Comparison of ENCODE assay signal across 9 cellular contexts in genomic region chr14:69610020-69610858, GRCh38. TPM values are rescaled to one million over a fixed set of nuclear protein-coding genes. Genes with fewer than 3 reads are reported as not detected.
DNase-seq lines count a peak whose midpoint lies in the region; ATAC-seq and TF ChIP-seq lines count a peak whose summit lies in the region.
"Had no signal": no experiment of that assay in that cellular context is flagged by ENCODE, and none has a peak within 500 bp of the region (broad histone marks: within the 10 kb centered on the region; RNA-seq: fewer than 3 reads in every experiment).

No MANE protein-coding gene starts in this region.

- peaks cover 4% of the 10 kb centered on the region for H3K36me3 Mint-ChIP-seq in T-helper 2 cell treated with Interferon-gamma antibody and Interleukin-4, amounts not matched to agents 5 μg/mL and 100 μg/mL, for 36 hours (ENCODE audit: low read depth)

- no peaks in the 10 kb centered on the region for H3K9me3 ChIP-seq in adipocyte (ENCODE audit: control insufficient read depth, low read length)
- H3K9me3 ChIP-seq: mucosa of descending colon had no signal

- H3K27me3 Mint-ChIP-seq in T-helper 2 cell treated with Interferon-gamma antibody and Interleukin-4, amounts not matched to agents 5 μg/mL and 100 μg/mL, for 36 hours (ENCODE audit: low read depth), result no peaks in the 10 kb centered on the region

- H3K9ac ChIP-seq in adipocyte (ENCODE audit: low read length), result peak overlapping the region; percentile 82

- H3K4me1 ChIP-seq in adipocyte (ENCODE audit: control insufficient read depth, insufficient read depth, low read length), result peaks cover 59% of the 10 kb centered on the region

- H3K4me1 Mint-ChIP-seq in T-helper 2 cell treated with Interferon-gamma antibody and Interleukin-4, amounts not matched to agents 5 μg/mL and 100 μg/mL, for 36 hours (ENCODE audit: low read depth), result peaks cover 33% of the 10 kb centered on the region

- no peak for TF ChIP-seq CTCF in kidney epithelial cell (IDR thresholded peaks at IDR 0.05; ENCODE audit: insufficient read depth, low read length, poor library complexity, severe bottlenecking)

- H3K27me3 ChIP-seq in adipocyte (replicated peaks; ENCODE audit: control insufficient read depth, insufficient read depth, low read length) (no peaks in the 10 kb centered on the region), kidney epithelial cell (ENCODE audit: control insufficient read depth, insufficient read depth, low read length) (no peaks in the 10 kb centered on the region)

- ATAC-seq in HG03442 (IDR thresholded peaks at IDR 0.05; ENCODE audit: unreplicated experiment), result no peak

- DNase-seq in T-helper 2 cell treated with Interferon-gamma antibody and Interleukin-4, amounts not matched to agents 5 μg/mL and 100 μg/mL, for 36 hours (ENCODE audit: low spot score), result no peak
- DNase-seq in T-helper 2 cell (no peak), adipocyte (ENCODE audit: low read depth) (peak; percentile 42), kidney epithelial cell (ENCODE audit: low read depth) (no peak), KG1 (lab: John Stamatoyannopoulos, UW) (no peak)
- DNase-seq in stimulated activated CD4-positive, alpha-beta T cell treated with anti-CD3 and anti-CD28 coated beads, Interleukin-1b, Interleukin-23, amount 100 ng/mL, for 48 hours, result no peak

- H3K27ac ChIP-seq in temporal lobe (ENCODE audit: low read depth, low read length), result peak overlapping the region; percentile 69

- no peaks in the 10 kb centered on the region for H3K9me3 Mint-ChIP-seq in T-helper 2 cell treated with Interferon-gamma antibody and Interleukin-4, amounts not matched to agents 5 μg/mL and 100 μg/mL, for 36 hours

- no peaks in the 10 kb centered on the region for H3K36me3 ChIP-seq in adipocyte (ENCODE audit: control insufficient read depth, insufficient read depth, low read length, severe bottlenecking)
- no peaks in the 10 kb centered on the region for H3K36me3 ChIP-seq in kidney epithelial cell (ENCODE audit: control insufficient read depth, insufficient read depth, low read length)

- peak overlapping the region; percentile 93 for H3K27ac Mint-ChIP-seq in T-helper 2 cell treated with Interferon-gamma antibody and Interleukin-4, amounts not matched to agents 5 μg/mL and 100 μg/mL, for 36 hours

- H3K4me3 Mint-ChIP-seq in T-helper 2 cell treated with Interferon-gamma antibody and Interleukin-4, amounts not matched to agents 5 μg/mL and 100 μg/mL, for 36 hours, result peak overlapping the region; percentile 92

- H3K4me3 ChIP-seq in adipocyte (ENCODE audit: low read length) (peak overlapping the region; percentile 81), kidney epithelial cell (ENCODE audit: low read depth, low read length) (peak overlapping the region; percentile 56)

RNA-seq across cellular contexts. Expression of gene SUSD6, which starts 1.2 kb away (rescaled TPM):
- 49.0 TPM in 2 replicates for total RNA-seq in kidney epithelial cell
- 6.4 TPM for total RNA-seq in temporal lobe

RNA-seq across cellular contexts. Expression of gene CCDC177, which starts 35.6 kb away (rescaled TPM):
- total RNA-seq in kidney epithelial cell (under 0.01 and 0.13 TPM in 2 replicates), temporal lobe (4.2 TPM)
- total RNA-seq: mucosa of descending colon had no signal
